8 cellular contexts compared by ENCODE assay signal in the genomic region with DNA sequence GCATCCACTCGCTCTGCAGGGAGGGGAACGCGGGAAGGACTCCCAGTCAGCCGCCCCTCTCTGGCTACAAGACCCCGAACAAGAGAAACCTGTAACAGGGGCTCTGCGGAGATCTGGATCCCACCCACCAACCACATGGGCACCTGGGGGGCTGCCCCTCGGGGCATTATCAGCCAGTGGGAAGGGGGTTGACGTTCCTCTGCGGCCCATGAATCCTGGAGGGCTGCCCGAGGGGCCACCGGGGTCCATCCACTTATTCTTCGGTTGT. TPM values are rescaled to one million over a fixed set of nuclear protein-coding genes. Genes with fewer than 3 reads are reported as not detected.
A peak's percentile ranks its signal among the peaks of the same experiment; 100 is the strongest.
DNase-seq lines count a peak whose midpoint lies in the region; ATAC-seq and TF ChIP-seq lines count a peak whose summit lies in the region.

No MANE protein-coding gene starts in this region.

- peaks cover 54% of the 10 kb centered on the region for H3K4me1 Mint-ChIP-seq in T-helper 17 cell

- H3K27me3 Mint-ChIP-seq in T-helper 17 cell = peaks cover 36% of the 10 kb centered on the region

- peak overlapping the region; percentile 59 for H3K4me3 ChIP-seq in GM12865 (ENCODE audit: low read depth, low read length)
- H3K4me3 ChIP-seq in fibroblast of villous mesenchyme (ENCODE audit: low read depth, low read length) = peak overlapping the region; percentile 81
- H3K4me3 ChIP-seq in retinal pigment epithelial cell (ENCODE audit: low read length) = peak overlapping the region; percentile 84

- H3K36me3 Mint-ChIP-seq in T-helper 17 cell (ENCODE audit: low read depth) = peaks cover 15% of the 10 kb centered on the region

- ATAC-seq in T-helper 17 cell (no peak), GM19328 (IDR thresholded peaks at IDR 0.05; ENCODE audit: unreplicated experiment) (no peak)

- no peak overlapping the region for H3K27ac Mint-ChIP-seq in T-helper 17 cell

- DNase-seq in GM12865 (ENCODE audit: low read depth) (no peak), T-helper 17 cell (no peak), fibroblast of villous mesenchyme (ENCODE audit: low read depth) (no peak), retinal pigment epithelial cell (ENCODE audit: low read depth) (no peak), EL (no peak), A172 (ENCODE audit: low spot score) (no peak)
- no peak for DNase-seq in activated CD4-positive, alpha-beta T cell treated with anti-CD3 and anti-CD28 coated beads, Interleukin-2, amount 50 U/mL, for 4 hours

- no peaks in the 10 kb centered on the region for H3K9me3 ChIP-seq in T-helper 17 cell (ENCODE audit: control insufficient read depth, low read length, poor library complexity, severe bottlenecking)

- H3K4me3 Mint-ChIP-seq in T-helper 17 cell = peak overlapping the region; percentile 70

- TF ChIP-seq CTCF in GM12865 (IDR thresholded peaks at IDR 0.05; ENCODE audit: insufficient read depth, low read depth, low read length, missing control alignments) = no peak
- TF ChIP-seq CTCF in fibroblast of villous mesenchyme (IDR thresholded peaks at IDR 0.05; ENCODE audit: insufficient read depth, low read depth, low read length) = no peak
- no peak for TF ChIP-seq CTCF in retinal pigment epithelial cell (conservative IDR thresholded peaks at IDR 0.05; ENCODE audit: low read depth, low read length)

RNA-seq across cellular contexts. Expression of a gene that starts 1.8 kb away (rescaled TPM):
- total RNA-seq in T-helper 17 cell (not detected), fibroblast of villous mesenchyme (4.2 and 7.8 TPM in 2 replicates)
- 8.2 and 9.9 TPM in 2 replicates for total RNA-seq in A172 (2014; rRNA removed; shearing (Covaris generic))

RNA-seq across cellular contexts. Expression of a gene that starts 2.6 kb away (rescaled TPM):
- 10 to 100 TPM; 78.5 to 85.5 TPM for total RNA-seq in T-helper 17 cell
- 328 and 392 TPM in 2 replicates for total RNA-seq in fibroblast of villous mesenchyme
- 484 and 521 TPM in 2 replicates for total RNA-seq in A172 (2014; rRNA removed; shearing (Covaris generic))

RNA-seq across cellular contexts. Expression of a gene that starts 19.8 kb away (rescaled TPM):
- 10 to 100 TPM; 12.0 to 12.8 TPM for total RNA-seq in T-helper 17 cell
- total RNA-seq in fibroblast of villous mesenchyme = 2.6 and 3.9 TPM in 2 replicates
- total RNA-seq in A172 (2014; rRNA removed; shearing (Covaris generic)) = 7.5 and 12.4 TPM in 2 replicates

RNA-seq across cellular contexts. Expression of a gene that starts 44.9 kb away (rescaled TPM):
- total RNA-seq in T-helper 17 cell (100 to 1,000 TPM; 304 to 334 TPM), fibroblast of villous mesenchyme (24.2 and 25.5 TPM in 2 replicates)
- total RNA-seq in A172 (2014; rRNA removed; shearing (Covaris generic)) = 17.4 and 21.4 TPM in 2 replicates

RNA-seq across cellular contexts. Expression of a gene that starts 49.4 kb away (rescaled TPM):
- 10 to 100 TPM; 28.2 to 33.5 TPM for total RNA-seq in T-helper 17 cell
- total RNA-seq in fibroblast of villous mesenchyme = 45.7 and 68.7 TPM in 2 replicates
- total RNA-seq in A172 (2014; rRNA removed; shearing (Covaris generic)) = 55.6 and 66.9 TPM in 2 replicates
